Comparison of ENCODE assay signal across 12 cellular contexts in the genomic region with DNA sequence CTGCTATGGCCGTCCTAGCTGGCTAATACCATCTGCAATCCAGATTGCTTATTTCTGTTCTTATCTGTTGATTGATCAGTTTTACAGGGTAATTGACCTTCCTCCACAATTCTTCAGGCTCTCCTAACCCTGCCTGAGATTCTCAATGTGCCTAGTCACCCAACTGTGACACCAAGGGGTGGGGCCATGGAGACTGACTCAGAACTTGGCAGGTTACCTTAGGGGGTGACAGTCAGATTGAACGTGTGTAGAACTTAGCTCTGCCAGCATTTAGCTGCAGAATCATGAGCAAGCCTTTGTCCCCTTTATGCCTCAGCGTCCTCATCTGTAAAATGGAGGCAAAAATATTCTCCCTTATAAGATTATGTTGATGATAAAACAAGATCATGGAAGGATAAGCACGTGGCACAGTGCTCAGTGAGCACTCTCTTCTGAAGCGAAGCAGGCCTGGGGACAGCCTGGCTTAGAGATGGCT. TPM values are rescaled to one million over a fixed set of nuclear protein-coding genes. Genes with fewer than 3 reads are reported as not detected.
A peak's percentile ranks its signal among the peaks of the same experiment; 100 is the strongest.
DNase-seq lines count a peak whose midpoint lies in the region; ATAC-seq and TF ChIP-seq lines count a peak whose summit lies in the region.
"Had no signal": no experiment of that assay in that cellular context is flagged by ENCODE, and none has a peak within 500 bp of the region (broad histone marks: within the 10 kb centered on the region; RNA-seq: fewer than 3 reads in every experiment).

No MANE protein-coding gene starts in this region.

- POLR2A ChIA-PET in CD4-positive, alpha-beta T cell (lab: Charles Lee), result no interaction called here

- H3K9me3 ChIP-seq in mucosa of descending colon, result no peaks in the 10 kb centered on the region
- no peaks in the 10 kb centered on the region for H3K9me3 ChIP-seq in CD4-positive, alpha-beta T cell (ENCODE audit: control insufficient read depth, low read length)

- no peak overlapping the region for H3K4me3 Mint-ChIP-seq in CD4-positive, alpha-beta T cell

- TF ChIP-seq CTCF in VCaP (conservative IDR thresholded peaks at IDR 0.05) (no peak), mucosa of descending colon (IDR thresholded peaks at IDR 0.05) (no peak)
- no peak for TF ChIP-seq CTCF in CD4-positive, alpha-beta T cell (IDR thresholded peaks at IDR 0.05)

- H3K27ac ChIP-seq in VCaP, result peak overlapping the region; percentile 4; the same call in 1 of the 2 replicates
- no peak overlapping the region for H3K27ac ChIP-seq in CD4-positive, alpha-beta T cell (ENCODE audit: low read depth, low read length)
- H3K27ac ChIP-seq: coronary artery, SK-N-MC had no signal

- no peak overlapping the region for H3K27ac Mint-ChIP-seq in CD4-positive, alpha-beta T cell

- H3K4me1 Mint-ChIP-seq in CD4-positive, alpha-beta T cell (ENCODE audit: low read depth), result no peaks in the 10 kb centered on the region

- no peaks in the 10 kb centered on the region for H3K4me1 ChIP-seq in mucosa of descending colon (ENCODE audit: low read depth)

- ATAC-seq in mucosa of descending colon (peak; percentile 38), GM21447 (IDR thresholded peaks at IDR 0.05; ENCODE audit: unreplicated experiment) (no peak)
- ATAC-seq in CD4-positive, alpha-beta T cell (ENCODE audit: poor library complexity), result no peak

- H3K27me3 ChIP-seq in CD4-positive, alpha-beta T cell (ENCODE audit: control insufficient read depth, insufficient read depth, low read length), result no peaks in the 10 kb centered on the region

- no peaks in the 10 kb centered on the region for H3K36me3 ChIP-seq in mucosa of descending colon (ENCODE audit: low read depth)

- intact Hi-C loops in mucosa of descending colon (cut with DNase I, micrococcal nuclease), result no loop called here
- intact Hi-C loops in CD4-positive, alpha-beta T cell (cut with DNase I, micrococcal nuclease), result no loop called here

- peak; percentile 85 for DNase-seq in EH (ENCODE audit: low read depth)
- DNase-seq in HT1080 (ENCODE audit: low read depth), result peak; percentile 67
- no peak for DNase-seq in mucosa of descending colon
- no peak for DNase-seq in CD4-positive, alpha-beta T cell
- no peak for DNase-seq in NCI-H146 treated with DMSO at 0.1 percent for 48 hours (lab: John Stamatoyannopoulos, UW; ENCODE audit: unreplicated experiment)
- no peak for DNase-seq in NK-92 treated with Interleukin-12 subunit alpha and Interleukin-12 subunit beta, amount 100 ng/mL, for 24 hours (lab: John Stamatoyannopoulos, UW)
- DNase-seq: activated T-cell treated with anti-CD3 and anti-CD28 coated beads, Interleukin-2, amount 50 U/mL, for 1 hour; NCI-H1436 treated with DMSO at 0.1 percent for 48 hours had no signal

- H3K9me3 Mint-ChIP-seq in CD4-positive, alpha-beta T cell, result no peaks in the 10 kb centered on the region

- CTCF ChIA-PET in CD4-positive, alpha-beta T cell (lab: Charles Lee), result no interaction called here

- peaks cover 47% of the 10 kb centered on the region for H3K27me3 Mint-ChIP-seq in CD4-positive, alpha-beta T cell

- no peak overlapping the region for H3K4me3 ChIP-seq in mucosa of descending colon
- H3K4me3 ChIP-seq: coronary artery, SK-N-MC had no signal

- no peaks in the 10 kb centered on the region for H3K36me3 Mint-ChIP-seq in CD4-positive, alpha-beta T cell (ENCODE audit: low read depth)

RNA-seq across cellular contexts. Expression of gene LEP, which starts 19.1 kb away (rescaled TPM):
- total RNA-seq in HT1080 (2014; rRNA removed; shearing (Covaris generic)), result not detected in 2 replicates
- not detected in 2 replicates for polyA plus RNA-seq in HT1080 (2015; cell fraction: cytosol; rRNA removed)
- not detected in 2 replicates for polyA plus RNA-seq in HT1080 (2015; cell fraction: nucleus; rRNA removed)
- under 1 TPM in 2 of 3 donors, not detected in 1; 0.09 to 0.22 TPM for total RNA-seq in mucosa of descending colon
- total RNA-seq in CD4-positive, alpha-beta T cell, result not detected

Comparison
In these comparisons a context has a peak if more than half of its experiments do, and no peak if none do; other contexts are left out.
1. DNase-seq: peak in EH (single experiment) and HT1080 (single experiment); none in mucosa of descending colon (0 of 3), CD4-positive, alpha-beta T cell (0 of 10), NCI-H146 treated with DMSO at 0.1 percent for 48 hours (single experiment) and NK-92 treated with Interleukin-12 subunit alpha and Interleukin-12 subunit beta, amount 100 ng/mL, for 24 hours (single experiment).